ENCODE assay signal across 8 cellular contexts in genomic region chr5:103562084-103562452, GRCh38. TPM values are rescaled to one million over a fixed set of nuclear protein-coding genes. Genes with fewer than 3 reads are reported as not detected.
DNase-seq lines count a peak whose midpoint lies in the region; ATAC-seq, FAIRE-seq and TF ChIP-seq lines count a peak whose summit lies in the region.

No MANE protein-coding gene starts in this region.

- H4K20me1 ChIP-seq in keratinocyte (ENCODE audit: control insufficient read depth, extremely low read depth, insufficient read depth, low read length), result no peaks in the 10 kb centered on the region

- H2AFZ ChIP-seq in keratinocyte (ENCODE audit: control insufficient read depth, low read length), result peak overlapping the region; percentile 85

- H3K4me1 ChIP-seq in keratinocyte (ENCODE audit: control insufficient read depth, extremely low read depth, insufficient read depth, low read length), result peaks cover 6% of the 10 kb centered on the region
- peaks cover 2 to 20% (median 14%) of the 10 kb centered on the region in 5 donors for H3K4me1 ChIP-seq in subcutaneous abdominal adipose tissue (ENCODE audit: control insufficient read depth in 5 of 5, insufficient read depth in 5 of 5, low read length in 5 of 5)

- H3K27ac ChIP-seq in keratinocyte (ENCODE audit: control insufficient read depth, insufficient read depth, low read length) (peak overlapping the region; percentile 87), subcutaneous abdominal adipose tissue (ENCODE audit: low read depth, low read length) (peak overlapping the region; percentile 61)

- peak overlapping the region; percentile 65 to 91 (median 88) for H3K4me3 ChIP-seq in keratinocyte (ENCODE audit: control insufficient read depth in 2 of 3, extremely low read depth in 1 of 3, insufficient read depth in 2 of 3, low read depth in 1 of 3, low read length in 3 of 3)
- H3K4me3 ChIP-seq in subcutaneous abdominal adipose tissue (ENCODE audit: low read depth in 1 of 5, low read length in 5 of 5), result peak overlapping the region; percentile 71 to 96 (median 89)

- H3K9me3 ChIP-seq in keratinocyte (ENCODE audit: control insufficient read depth, low read depth, low read length) (no peaks in the 10 kb centered on the region), subcutaneous abdominal adipose tissue (ENCODE audit: control insufficient read depth in 5 of 5, low read length in 5 of 5) (no peaks in the 10 kb centered on the region)

- no peaks in the 10 kb centered on the region for H3K27me3 ChIP-seq in keratinocyte (ENCODE audit: control insufficient read depth, extremely low read depth, insufficient read depth, low read length)
- H3K27me3 ChIP-seq in subcutaneous abdominal adipose tissue (ENCODE audit: control insufficient read depth in 5 of 5, insufficient read depth in 4 of 5, low read length in 5 of 5), result no peaks in the 10 kb centered on the region

- H3K27ac Mint-ChIP-seq in activated CD4-positive, alpha-beta T cell treated with anti-CD3 and anti-CD28 coated beads, Interleukin-2, amount 10 ng/mL, durations not matched to agents 7 days and 5 days, result peak overlapping the region; percentile 67
- peak overlapping the region; percentile 83 for H3K27ac Mint-ChIP-seq in activated naive CD8-positive, alpha-beta T cell treated with anti-CD3 and anti-CD28 coated beads for 36 hours

- H3K27me3 Mint-ChIP-seq in activated CD4-positive, alpha-beta T cell treated with anti-CD3 and anti-CD28 coated beads, Interleukin-2, amount 10 ng/mL, durations not matched to agents 7 days and 5 days, result no peaks in the 10 kb centered on the region
- no peaks in the 10 kb centered on the region for H3K27me3 Mint-ChIP-seq in activated naive CD8-positive, alpha-beta T cell treated with anti-CD3 and anti-CD28 coated beads for 36 hours

- FAIRE-seq in keratinocyte (lab: Jason Lieb, UNC), result no peak

- peak overlapping the region; percentile 93 for H3K4me2 ChIP-seq in keratinocyte (ENCODE audit: control insufficient read depth, extremely low read depth, insufficient read depth, low read depth, low read length)

- H3K9ac ChIP-seq in keratinocyte (ENCODE audit: control insufficient read depth, extremely low read depth, insufficient read depth, low read length), result peak overlapping the region; percentile 87
- peak overlapping the region; percentile 64 to 91 (median 77) for H3K9ac ChIP-seq in subcutaneous abdominal adipose tissue (ENCODE audit: low read length in 5 of 5)

- H3K36me3 Mint-ChIP-seq in activated CD4-positive, alpha-beta T cell treated with anti-CD3 and anti-CD28 coated beads, Interleukin-2, amount 10 ng/mL, durations not matched to agents 7 days and 5 days (ENCODE audit: low read depth), result no peaks in the 10 kb centered on the region
- H3K36me3 Mint-ChIP-seq in activated naive CD8-positive, alpha-beta T cell treated with anti-CD3 and anti-CD28 coated beads for 36 hours, result peaks cover 3% of the 10 kb centered on the region

- H3K36me3 ChIP-seq in keratinocyte (ENCODE audit: control insufficient read depth in 2 of 2, extremely low read depth in 1 of 2, insufficient read depth in 2 of 2, low read length in 2 of 2) (peaks cover 4 to 7% of the 10 kb centered on the region in 2 experiments), subcutaneous abdominal adipose tissue (ENCODE audit: control insufficient read depth in 5 of 5, insufficient read depth in 5 of 5, low read length in 5 of 5) (peaks cover 0 to 16% (median 5%) of the 10 kb centered on the region in 5 donors)

- H3K4me1 Mint-ChIP-seq in activated CD4-positive, alpha-beta T cell treated with anti-CD3 and anti-CD28 coated beads, Interleukin-2, amount 10 ng/mL, durations not matched to agents 7 days and 5 days, result peaks cover 18% of the 10 kb centered on the region
- H3K4me1 Mint-ChIP-seq in activated naive CD8-positive, alpha-beta T cell treated with anti-CD3 and anti-CD28 coated beads for 36 hours, result peaks cover 13% of the 10 kb centered on the region

- no peaks in the 10 kb centered on the region for H3K9me1 ChIP-seq in keratinocyte (ENCODE audit: control insufficient read depth, extremely low read depth, insufficient read depth, low read length)

- POLR2A ChIA-PET in activated CD4-positive, alpha-beta T cell treated with anti-CD3 and anti-CD28 coated beads, Interleukin-2, amount 10 ng/mL, durations not matched to agents 7 days and 5 days (lab: Charles Lee), result no interaction called here

- no peak for DNase-seq in activated CD4-positive, alpha-beta T cell treated with anti-CD3 and anti-CD28 coated beads, Interleukin-2, amount 10 ng/mL, durations not matched to agents 7 days and 5 days
- no peak for DNase-seq in activated CD4-positive, alpha-beta T cell treated with anti-CD3 and anti-CD28 coated beads, Interleukin-2, amount 50 U/mL, for 1 hour
- DNase-seq in activated naive CD8-positive, alpha-beta T cell treated with anti-CD3 and anti-CD28 coated beads for 36 hours, result peak; percentile 1
- DNase-seq in keratinocyte (ENCODE audit: low read depth, low spot score) (no peak), iPS-NIHi11 (ENCODE audit: low spot score) (no peak), NCI-H345 (lab: John Stamatoyannopoulos, UW) (no peak)

- CTCF ChIA-PET in activated CD4-positive, alpha-beta T cell treated with anti-CD3 and anti-CD28 coated beads, Interleukin-2, amount 10 ng/mL, durations not matched to agents 7 days and 5 days (lab: Charles Lee), result no interaction called here

- H3K79me2 ChIP-seq in keratinocyte (ENCODE audit: control insufficient read depth, insufficient read depth, low read length), result peaks cover 3% of the 10 kb centered on the region

- no peaks in the 10 kb centered on the region for H3K9me3 Mint-ChIP-seq in activated CD4-positive, alpha-beta T cell treated with anti-CD3 and anti-CD28 coated beads, Interleukin-2, amount 10 ng/mL, durations not matched to agents 7 days and 5 days
- H3K9me3 Mint-ChIP-seq in activated naive CD8-positive, alpha-beta T cell treated with anti-CD3 and anti-CD28 coated beads for 36 hours, result no peaks in the 10 kb centered on the region

- TF ChIP-seq CTCF in keratinocyte (optimal IDR thresholded peaks at IDR 0.05 in 1 of 3, IDR thresholded peaks at IDR 0.05 in 1 of 3, conservative IDR thresholded peaks at IDR 0.05 in 1 of 3; ENCODE audit: extremely low read depth in 1 of 3, insufficient read depth in 2 of 3, low read length in 3 of 3), result no peak

- dilution Hi-C loops in keratinocyte (cut with MboI; ENCODE audit: extremely low pct_ligation_motif_present, low sequenced_read_pairs), result no loop called here

- peak overlapping the region; percentile 78 for H3K4me3 Mint-ChIP-seq in activated CD4-positive, alpha-beta T cell treated with anti-CD3 and anti-CD28 coated beads, Interleukin-2, amount 10 ng/mL, durations not matched to agents 7 days and 5 days
- H3K4me3 Mint-ChIP-seq in activated naive CD8-positive, alpha-beta T cell treated with anti-CD3 and anti-CD28 coated beads for 36 hours, result peak overlapping the region; percentile 89

- peak; percentile 38 for ATAC-seq in HG03108 (IDR thresholded peaks at IDR 0.05; ENCODE audit: unreplicated experiment)

RNA-seq across cellular contexts. Expression of gene NUDT12, which starts 0.5 kb away (rescaled TPM):
- total RNA-seq in activated CD4-positive, alpha-beta T cell treated with anti-CD3 and anti-CD28 coated beads, Interleukin-2, amount 10 ng/mL, durations not matched to agents 7 days and 5 days, result under 1 TPM; 0.62 to 0.85 TPM
- total RNA-seq in activated naive CD8-positive, alpha-beta T cell treated with anti-CD3 and anti-CD28 coated beads for 36 hours, result 1 to 10 TPM; 5.3 to 5.5 TPM
- 7.5 to 17.6 TPM (median 12.3 TPM) in 3 replicates for polyA plus RNA-seq in keratinocyte
- polyA plus RNA-seq in keratinocyte (2011; ENCODE audit: low read depth), result 13.4 TPM
- polyA plus RNA-seq in keratinocyte (2011; cell fraction: cytosol; rRNA removed), result 5.0 and 10.7 TPM in 2 replicates
- 14.9 and 20.6 TPM in 2 replicates for polyA plus RNA-seq in keratinocyte (2011; cell fraction: nucleus; rRNA removed)
- 7.9 and 11.1 TPM in 2 replicates for polyA plus RNA-seq in keratinocyte (2012; ENCODE audit: low replicate concordance)
- polyA minus RNA-seq in keratinocyte, result 0.23 to 8.9 TPM (median 6.1 TPM) in 3 replicates
- polyA minus RNA-seq in keratinocyte (2011; cell fraction: cytosol; rRNA and poly(A)+ RNA removed), result 6.7 TPM
- 5.6 and 11.7 TPM in 2 replicates for polyA minus RNA-seq in keratinocyte (2011; cell fraction: nucleus; rRNA and poly(A)+ RNA removed)
